In genomic region chr12:104986022-104986941, GRCh38 we compare ENCODE assay signal across 1 cellular context.
TF ChIP-seq lines count a peak whose summit lies in the region.

TSS of gene NOPCHAP1 (plus strand) at chr12:104986316. CDS start at chr12:104986353, 37 bp downstream.

TF ChIP-seq in HepG2, 621 proteins besides CTCF, POLR2A, EP300 and RAD21 (continued from another document and continues in another):
- TF ChIP-seq CEBPZ (IDR thresholded peaks at IDR 0.05; ENCODE audit: low read length) (no peak), ZMAT5 (CRISPR knock-in tag; IDR thresholded peaks at IDR 0.05; ENCODE audit: borderline replicate concordance, low read depth) (no peak), ZNF142 (CRISPR knock-in tag; IDR thresholded peaks at IDR 0.05) (no peak), ATAD3A (CRISPR knock-in tag; IDR thresholded peaks at IDR 0.05) (no peak), ZNF343 (CRISPR knock-in tag; IDR thresholded peaks at IDR 0.05) (no peak), IRF9 (CRISPR knock-in tag; IDR thresholded peaks at IDR 0.05; ENCODE audit: borderline replicate concordance) (no peak; the same call in 1 of the 2 replicates), KAT2B (IDR thresholded peaks at IDR 0.05; ENCODE audit: borderline replicate concordance, low read depth, low read length) (no peak), ZNF558 (CRISPR knock-in tag; IDR thresholded peaks at IDR 0.05; ENCODE audit: borderline replicate concordance) (no peak), ZNF329 (CRISPR knock-in tag; IDR thresholded peaks at IDR 0.05; ENCODE audit: low read depth) (no peak), HNF4A (CRISPR knock-in tag; IDR thresholded peaks at IDR 0.05) (no peak), RBAK (CRISPR knock-in tag; IDR thresholded peaks at IDR 0.05) (no peak), REL (CRISPR knock-in tag; conservative IDR thresholded peaks at IDR 0.05) (no peak), ELF3 (CRISPR knock-in tag; IDR thresholded peaks at IDR 0.05) (peak; percentile 61), ZNF773 (CRISPR knock-in tag; IDR thresholded peaks at IDR 0.05; ENCODE audit: borderline replicate concordance) (no peak), MAFK (conservative IDR thresholded peaks at IDR 0.05 in 1 of 2, IDR thresholded peaks at IDR 0.05 in 1 of 2; ENCODE audit: low read length in 2 of 2) (no peak), GPBP1L1 (CRISPR knock-in tag; IDR thresholded peaks at IDR 0.05) (no peak), SNAPC2 (CRISPR knock-in tag; IDR thresholded peaks at IDR 0.05) (no peak), HOXD1 (CRISPR knock-in tag; IDR thresholded peaks at IDR 0.05) (no peak), ZNF276 (CRISPR knock-in tag; IDR thresholded peaks at IDR 0.05; ENCODE audit: low read depth) (no peak), THAP11 (CRISPR knock-in tag; IDR thresholded peaks at IDR 0.05) (peak; percentile 43), DRAP1 (CRISPR knock-in tag; IDR thresholded peaks at IDR 0.05) (peak; percentile 97), ZNF44 (CRISPR knock-in tag; IDR thresholded peaks at IDR 0.05) (no peak), SP2 (CRISPR knock-in tag; IDR thresholded peaks at IDR 0.05) (peak; percentile 57; the same call in 1 of the 2 replicates), CENPBD1 (CRISPR knock-in tag; IDR thresholded peaks at IDR 0.05; ENCODE audit: borderline replicate concordance, low read depth) (no peak), PCBP2 (optimal IDR thresholded peaks at IDR 0.05; ENCODE audit: low read depth, low read length, poor library complexity, severe bottlenecking) (no peak), ZSCAN31 (CRISPR knock-in tag; IDR thresholded peaks at IDR 0.05; ENCODE audit: low read depth) (no peak), ZNF552 (CRISPR knock-in tag; IDR thresholded peaks at IDR 0.05; ENCODE audit: borderline replicate concordance) (no peak), IKZF4 (CRISPR knock-in tag; IDR thresholded peaks at IDR 0.05; ENCODE audit: borderline replicate concordance, low read depth, not compliant biosample characterization) (peak; percentile 66), ZNF34 (CRISPR knock-in tag; IDR thresholded peaks at IDR 0.05; ENCODE audit: borderline replicate concordance) (no peak), KMT2A (CRISPR knock-in tag; IDR thresholded peaks at IDR 0.05) (peak; percentile 87; the same call in 1 of the 2 replicates), ZNF326 (CRISPR knock-in tag; IDR thresholded peaks at IDR 0.05; ENCODE audit: borderline replicate concordance) (no peak), ZNF136 (CRISPR knock-in tag; IDR thresholded peaks at IDR 0.05; ENCODE audit: low read depth) (0 out of 2 replicates have a peak, but pooled peaks have one; percentile 38), GTF3A (CRISPR knock-in tag; conservative IDR thresholded peaks at IDR 0.05) (no peak), RFXANK (CRISPR knock-in tag; IDR thresholded peaks at IDR 0.05) (no peak), JDP2 (CRISPR knock-in tag; IDR thresholded peaks at IDR 0.05; ENCODE audit: borderline replicate concordance) (no peak), ZNF180 (CRISPR knock-in tag; IDR thresholded peaks at IDR 0.05; ENCODE audit: borderline replicate concordance, low read depth) (no peak), CREB3 (CRISPR knock-in tag; IDR thresholded peaks at IDR 0.05) (no peak), BRCA1 (CRISPR knock-in tag; IDR thresholded peaks at IDR 0.05) (no peak), ZBTB46 (CRISPR knock-in tag; IDR thresholded peaks at IDR 0.05; ENCODE audit: borderline replicate concordance) (no peak), PHF5A (CRISPR knock-in tag; IDR thresholded peaks at IDR 0.05; ENCODE audit: low read depth, unreplicated experiment) (no peak), ZNF484 (CRISPR knock-in tag; IDR thresholded peaks at IDR 0.05; ENCODE audit: borderline replicate concordance, low read depth) (no peak), LCORL (IDR thresholded peaks at IDR 0.05) (no peak), LCORL (CRISPR knock-in tag; IDR thresholded peaks at IDR 0.05) (0 out of 2 replicates have a peak, but pooled peaks have one; percentile 46), ZNF414 (CRISPR knock-in tag; IDR thresholded peaks at IDR 0.05) (no peak), MTF1 (CRISPR knock-in tag; IDR thresholded peaks at IDR 0.05) (no peak), ZNF615 (CRISPR knock-in tag; IDR thresholded peaks at IDR 0.05; ENCODE audit: borderline replicate concordance) (no peak)
